In the genomic region with DNA sequence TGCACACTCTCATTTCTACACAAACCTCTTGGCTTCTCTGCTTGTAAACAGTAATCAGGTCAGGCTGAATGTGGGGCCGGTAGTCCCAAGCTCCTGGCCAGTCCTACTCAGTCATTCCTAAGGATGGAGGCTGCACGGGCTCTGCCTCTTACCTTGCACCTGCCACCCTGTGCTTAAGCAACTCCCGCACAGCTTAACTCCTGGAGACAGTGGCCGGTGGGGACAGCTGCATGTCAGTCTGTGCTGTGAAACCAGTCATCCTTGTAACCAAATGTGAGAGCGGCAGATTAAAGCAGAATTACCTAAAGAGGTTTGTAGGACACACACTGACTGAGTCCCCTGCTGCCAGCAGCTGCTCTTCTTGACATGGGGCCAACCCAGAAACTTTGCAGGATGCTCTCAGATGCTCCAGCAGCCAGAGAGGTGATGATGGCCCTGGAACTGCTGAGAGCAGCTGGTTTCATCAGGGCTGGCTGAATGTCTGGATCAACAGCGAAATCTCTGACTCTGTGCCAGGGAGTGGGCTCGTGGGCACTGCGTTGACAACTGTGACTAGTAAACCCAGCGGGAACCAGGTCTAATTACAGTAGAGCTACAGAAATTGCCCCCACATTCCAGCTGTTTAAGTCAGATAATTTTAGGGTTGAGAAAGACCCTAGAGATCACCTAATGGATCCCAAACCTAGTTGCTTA, we compare ENCODE assay signal across 1 cellular context.
TF ChIP-seq lines count a peak whose summit lies in the region.

No MANE protein-coding gene starts in this region.

TF ChIP-seq in HEK293, 187 proteins besides CTCF, POLR2A, EP300 and RAD21 (continued from another document):
- no peak for TF ChIP-seq ZXDB (tag by site-specific recombination; IDR thresholded peaks at IDR 0.05)
- TF ChIP-seq KLF10 (tag by site-specific recombination; IDR thresholded peaks at IDR 0.05) = peak; percentile 37; the same call in 1 of the 2 replicates
- TF ChIP-seq ZNF660 (tag by site-specific recombination; IDR thresholded peaks at IDR 0.05) = peak; percentile 70; the same call in 1 of the 2 replicates
- TF ChIP-seq, protein P1, sequence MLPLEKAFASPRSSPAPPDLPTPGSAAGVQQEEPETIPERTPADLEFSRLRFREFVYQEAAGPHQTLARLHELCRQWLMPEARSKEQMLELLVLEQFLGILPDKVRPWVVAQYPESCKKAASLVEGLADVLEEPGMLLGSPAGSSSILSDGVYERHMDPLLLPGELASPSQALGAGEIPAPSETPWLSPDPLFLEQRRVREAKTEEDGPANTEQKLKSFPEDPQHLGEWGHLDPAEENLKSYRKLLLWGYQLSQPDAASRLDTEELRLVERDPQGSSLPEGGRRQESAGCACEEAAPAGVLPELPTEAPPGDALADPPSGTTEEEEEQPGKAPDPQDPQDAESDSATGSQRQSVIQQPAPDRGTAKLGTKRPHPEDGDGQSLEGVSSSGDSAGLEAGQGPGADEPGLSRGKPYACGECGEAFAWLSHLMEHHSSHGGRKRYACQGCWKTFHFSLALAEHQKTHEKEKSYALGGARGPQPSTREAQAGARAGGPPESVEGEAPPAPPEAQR (tag by site-specific recombination; IDR thresholded peaks at IDR 0.05) = no peak
- no peak for TF ChIP-seq ZNF155 (tag by site-specific recombination; IDR thresholded peaks at IDR 0.05)
- TF ChIP-seq, protein P2, sequence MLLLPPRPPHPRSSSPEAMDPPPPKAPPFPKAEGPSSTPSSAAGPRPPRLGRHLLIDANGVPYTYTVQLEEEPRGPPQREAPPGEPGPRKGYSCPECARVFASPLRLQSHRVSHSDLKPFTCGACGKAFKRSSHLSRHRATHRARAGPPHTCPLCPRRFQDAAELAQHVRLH (tag by site-specific recombination; IDR thresholded peaks at IDR 0.05) = no peak
- 0 out of 2 replicates have a peak, but pooled peaks have one; percentile 32 for TF ChIP-seq ZSCAN30 (tag by site-specific recombination; IDR thresholded peaks at IDR 0.05)
- TF ChIP-seq SCRT2 (tag by site-specific recombination; IDR thresholded peaks at IDR 0.05) = peak; percentile 11; the same call in 1 of the 2 replicates
- no peak for TF ChIP-seq ZNF366 (tag by site-specific recombination; conservative IDR thresholded peaks at IDR 0.05)
- peak; percentile 99 for TF ChIP-seq SP7 (tag by site-specific recombination; IDR thresholded peaks at IDR 0.05)
- no peak for TF ChIP-seq ZNF521 (tag by site-specific recombination; IDR thresholded peaks at IDR 0.05)
- 0 out of 2 replicates have a peak, but pooled peaks have one; percentile 30 for TF ChIP-seq ZBTB8A (tag by site-specific recombination; IDR thresholded peaks at IDR 0.05)
- TF ChIP-seq FEZF1 (tag by site-specific recombination; IDR thresholded peaks at IDR 0.05) = peak; percentile 59
- TF ChIP-seq ZNF596 (tag by site-specific recombination; IDR thresholded peaks at IDR 0.05) = 0 out of 2 replicates have a peak, but pooled peaks have one; percentile 21
- TF ChIP-seq ZBTB17 (tag by site-specific recombination; IDR thresholded peaks at IDR 0.05) = peak; percentile 59
- peak; percentile 63 for TF ChIP-seq GLIS1 (tag by site-specific recombination; IDR thresholded peaks at IDR 0.05)
- TF ChIP-seq ZFHX2 (tag by site-specific recombination; conservative IDR thresholded peaks at IDR 0.05) = peak; percentile 89
- TF ChIP-seq, protein P3, sequence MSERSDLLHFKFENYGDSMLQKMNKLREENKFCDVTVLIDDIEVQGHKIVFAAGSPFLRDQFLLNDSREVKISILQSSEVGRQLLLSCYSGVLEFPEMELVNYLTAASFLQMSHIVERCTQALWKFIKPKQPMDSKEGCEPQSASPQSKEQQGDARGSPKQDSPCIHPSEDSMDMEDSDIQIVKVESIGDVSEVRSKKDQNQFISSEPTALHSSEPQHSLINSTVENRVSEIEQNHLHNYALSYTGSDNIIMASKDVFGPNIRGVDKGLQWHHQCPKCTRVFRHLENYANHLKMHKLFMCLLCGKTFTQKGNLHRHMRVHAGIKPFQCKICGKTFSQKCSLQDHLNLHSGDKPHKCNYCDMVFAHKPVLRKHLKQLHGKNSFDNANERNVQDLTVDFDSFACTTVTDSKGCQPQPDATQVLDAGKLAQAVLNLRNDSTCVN (tag by site-specific recombination; optimal IDR thresholded peaks at IDR 0.05) = no peak
- TF ChIP-seq, protein P4, sequence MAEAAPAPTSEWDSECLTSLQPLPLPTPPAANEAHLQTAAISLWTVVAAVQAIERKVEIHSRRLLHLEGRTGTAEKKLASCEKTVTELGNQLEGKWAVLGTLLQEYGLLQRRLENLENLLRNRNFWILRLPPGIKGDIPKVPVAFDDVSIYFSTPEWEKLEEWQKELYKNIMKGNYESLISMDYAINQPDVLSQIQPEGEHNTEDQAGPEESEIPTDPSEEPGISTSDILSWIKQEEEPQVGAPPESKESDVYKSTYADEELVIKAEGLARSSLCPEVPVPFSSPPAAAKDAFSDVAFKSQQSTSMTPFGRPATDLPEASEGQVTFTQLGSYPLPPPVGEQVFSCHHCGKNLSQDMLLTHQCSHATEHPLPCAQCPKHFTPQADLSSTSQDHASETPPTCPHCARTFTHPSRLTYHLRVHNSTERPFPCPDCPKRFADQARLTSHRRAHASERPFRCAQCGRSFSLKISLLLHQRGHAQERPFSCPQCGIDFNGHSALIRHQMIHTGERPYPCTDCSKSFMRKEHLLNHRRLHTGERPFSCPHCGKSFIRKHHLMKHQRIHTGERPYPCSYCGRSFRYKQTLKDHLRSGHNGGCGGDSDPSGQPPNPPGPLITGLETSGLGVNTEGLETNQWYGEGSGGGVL (tag by site-specific recombination; IDR thresholded peaks at IDR 0.05) = peak; percentile 58; the same call in 1 of the 2 replicates
- TF ChIP-seq, protein P5, sequence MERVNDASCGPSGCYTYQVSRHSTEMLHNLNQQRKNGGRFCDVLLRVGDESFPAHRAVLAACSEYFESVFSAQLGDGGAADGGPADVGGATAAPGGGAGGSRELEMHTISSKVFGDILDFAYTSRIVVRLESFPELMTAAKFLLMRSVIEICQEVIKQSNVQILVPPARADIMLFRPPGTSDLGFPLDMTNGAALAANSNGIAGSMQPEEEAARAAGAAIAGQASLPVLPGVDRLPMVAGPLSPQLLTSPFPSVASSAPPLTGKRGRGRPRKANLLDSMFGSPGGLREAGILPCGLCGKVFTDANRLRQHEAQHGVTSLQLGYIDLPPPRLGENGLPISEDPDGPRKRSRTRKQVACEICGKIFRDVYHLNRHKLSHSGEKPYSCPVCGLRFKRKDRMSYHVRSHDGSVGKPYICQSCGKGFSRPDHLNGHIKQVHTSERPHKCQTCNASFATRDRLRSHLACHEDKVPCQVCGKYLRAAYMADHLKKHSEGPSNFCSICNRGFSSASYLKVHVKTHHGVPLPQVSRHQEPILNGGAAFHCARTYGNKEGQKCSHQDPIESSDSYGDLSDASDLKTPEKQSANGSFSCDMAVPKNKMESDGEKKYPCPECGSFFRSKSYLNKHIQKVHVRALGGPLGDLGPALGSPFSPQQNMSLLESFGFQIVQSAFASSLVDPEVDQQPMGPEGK (tag by site-specific recombination; IDR thresholded peaks at IDR 0.05) = peak; percentile 37; the same call in 1 of the 2 replicates
- TF ChIP-seq OSR2 (tag by site-specific recombination; IDR thresholded peaks at IDR 0.05) = peak; percentile 73
- peak; percentile 88 for TF ChIP-seq ZNF843 (tag by site-specific recombination; IDR thresholded peaks at IDR 0.05)
- TF ChIP-seq, protein P6, sequence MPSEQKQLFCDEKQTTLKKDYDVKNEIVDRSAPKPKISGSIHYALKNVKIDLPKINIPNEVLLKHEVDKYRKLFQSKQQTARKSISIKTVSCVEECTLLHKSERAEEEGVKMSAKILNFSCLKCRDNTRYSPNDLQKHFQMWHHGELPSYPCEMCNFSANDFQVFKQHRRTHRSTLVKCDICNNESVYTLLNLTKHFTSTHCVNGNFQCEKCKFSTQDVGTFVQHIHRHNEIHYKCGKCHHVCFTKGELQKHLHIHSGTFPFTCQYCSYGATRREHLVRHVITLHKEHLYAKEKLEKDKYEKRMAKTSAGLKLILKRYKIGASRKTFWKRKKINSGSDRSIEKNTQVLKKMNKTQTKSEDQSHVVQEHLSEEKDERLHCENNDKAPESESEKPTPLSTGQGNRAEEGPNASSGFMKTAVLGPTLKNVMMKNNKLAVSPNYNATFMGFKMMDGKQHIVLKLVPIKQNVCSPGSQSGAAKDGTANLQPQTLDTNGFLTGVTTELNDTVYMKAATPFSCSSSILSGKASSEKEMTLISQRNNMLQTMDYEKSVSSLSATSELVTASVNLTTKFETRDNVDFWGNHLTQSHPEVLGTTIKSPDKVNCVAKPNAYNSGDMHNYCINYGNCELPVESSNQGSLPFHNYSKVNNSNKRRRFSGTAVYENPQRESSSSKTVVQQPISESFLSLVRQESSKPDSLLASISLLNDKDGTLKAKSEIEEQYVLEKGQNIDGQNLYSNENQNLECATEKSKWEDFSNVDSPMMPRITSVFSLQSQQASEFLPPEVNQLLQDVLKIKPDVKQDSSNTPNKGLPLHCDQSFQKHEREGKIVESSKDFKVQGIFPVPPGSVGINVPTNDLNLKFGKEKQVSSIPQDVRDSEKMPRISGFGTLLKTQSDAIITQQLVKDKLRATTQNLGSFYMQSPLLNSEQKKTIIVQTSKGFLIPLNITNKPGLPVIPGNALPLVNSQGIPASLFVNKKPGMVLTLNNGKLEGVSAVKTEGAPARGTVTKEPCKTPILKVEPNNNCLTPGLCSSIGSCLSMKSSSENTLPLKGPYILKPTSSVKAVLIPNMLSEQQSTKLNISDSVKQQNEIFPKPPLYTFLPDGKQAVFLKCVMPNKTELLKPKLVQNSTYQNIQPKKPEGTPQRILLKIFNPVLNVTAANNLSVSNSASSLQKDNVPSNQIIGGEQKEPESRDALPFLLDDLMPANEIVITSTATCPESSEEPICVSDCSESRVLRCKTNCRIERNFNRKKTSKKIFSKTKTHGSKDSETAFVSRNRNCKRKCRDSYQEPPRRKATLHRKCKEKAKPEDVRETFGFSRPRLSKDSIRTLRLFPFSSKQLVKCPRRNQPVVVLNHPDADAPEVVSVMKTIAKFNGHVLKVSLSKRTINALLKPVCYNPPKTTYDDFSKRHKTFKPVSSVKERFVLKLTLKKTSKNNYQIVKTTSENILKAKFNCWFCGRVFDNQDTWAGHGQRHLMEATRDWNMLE (tag by site-specific recombination; conservative IDR thresholded peaks at IDR 0.05; ENCODE audit: low read depth) = no peak; the same call in 1 of the 2 replicates
- peak; percentile 64 for TF ChIP-seq IKZF3 (tag by site-specific recombination; IDR thresholded peaks at IDR 0.05)
- TF ChIP-seq BCL11A (tag by site-specific recombination; IDR thresholded peaks at IDR 0.05; ENCODE audit: low read depth) = no peak
- TF ChIP-seq EGR2 (tag by site-specific recombination; IDR thresholded peaks at IDR 0.05; ENCODE audit: low read depth) = peak; percentile 79
- peak; percentile 63; the same call in 1 of the 2 replicates for TF ChIP-seq ZNF394 (tag by site-specific recombination; IDR thresholded peaks at IDR 0.05; ENCODE audit: borderline replicate concordance)
